In genomic region chr1:162206749-162207635, GRCh38 we compare ENCODE assay signal across 12 cellular contexts.
DNase-seq lines count a peak whose midpoint lies in the region; ATAC-seq and TF ChIP-seq lines count a peak whose summit lies in the region.
"Had no signal": no experiment of that assay in that cellular context is flagged by ENCODE, and none has a peak within 500 bp of the region (broad histone marks: within the 10 kb centered on the region; RNA-seq: fewer than 3 reads in every experiment).

No MANE protein-coding gene starts in this region.

- CTCF ChIA-PET in GM10248 (lab: Yijun Ruan, JAX) = no interaction called here

- POLR2A ChIA-PET in GM10248 (lab: Yijun Ruan, JAX) = no interaction called here

- peak; percentile 71 for DNase-seq in M059J (ENCODE audit: low read depth)
- peak; percentile 100 for DNase-seq in NCI-H69 (lab: John Stamatoyannopoulos, UW)
- DNase-seq in sigmoid colon = peak; percentile 71
- no peak for DNase-seq in NCI-H1048 (lab: John Stamatoyannopoulos, UW)
- no peak for DNase-seq in spleen
- DNase-seq in SHP77 (lab: John Stamatoyannopoulos, UW) = no peak
- DNase-seq in GM10248 (ENCODE audit: extremely low spot score) = no peak
- DNase-seq: MG63; stimulated activated naive CD8-positive, alpha-beta T cell treated with anti-CD3 and anti-CD28 coated beads, Interleukin-15, Interleukin-2, amounts not matched to agents 100 U/mL and 50 U/mL, for 24 hours had no signal

- H3K4me3 ChIP-seq in gastroesophageal sphincter (no peak overlapping the region), sigmoid colon (peak overlapping the region in 2 of 4 donors; percentile 7 to 10), spleen (no peak overlapping the region)
- H3K4me3 ChIP-seq: dorsolateral prefrontal cortex, MG63, skin epidermis had no signal

- intact Hi-C loops in sigmoid colon (cut with DNase I) (no loop called here), spleen (cut with DNase I; ENCODE audit: low total_unique reads) (no loop called here)

- TF ChIP-seq EP300 in gastroesophageal sphincter (IDR thresholded peaks at IDR 0.05) (no peak), sigmoid colon (IDR thresholded peaks at IDR 0.05) (no peak)

- H3K27ac ChIP-seq in gastroesophageal sphincter (peak overlapping the region; percentile 47 to 77 (median 66)), sigmoid colon (peak overlapping the region; percentile 59 to 80 (median 72)), spleen (no peak overlapping the region)
- H3K27ac ChIP-seq: skin epidermis had no signal

- peak in 1 of 4 experiments; percentile 9 for TF ChIP-seq CTCF in gastroesophageal sphincter (IDR thresholded peaks at IDR 0.05)
- TF ChIP-seq CTCF in sigmoid colon (IDR thresholded peaks at IDR 0.05) = peak in 1 of 4 experiments; percentile 18
- TF ChIP-seq CTCF in spleen (IDR thresholded peaks at IDR 0.05 in 8 of 11, conservative IDR thresholded peaks at IDR 0.05 in 3 of 11) = no peak
- TF ChIP-seq CTCF in GM10248 (IDR thresholded peaks at IDR 0.05; ENCODE audit: control extremely low read depth, extremely low read depth, low read depth, missing control alignments) = no peak

- whole genome bisulfite sequencing in gastroesophageal sphincter (ENCODE audit: low coverage in 1 of 2), 2 donors = 36 to 42% methylated on average over 6 to 12 of the region's 12 CpGs
- 10 to 52% methylated on average over 12 of the region's 12 CpGs for WGBS in sigmoid colon, 2 donors
- WGBS in spleen, 5 donors = 66 to 77% (median 69%) methylated on average over 12 of the region's 12 CpGs

- TF ChIP-seq POLR2A in gastroesophageal sphincter (IDR thresholded peaks at IDR 0.05) (no peak), sigmoid colon (IDR thresholded peaks at IDR 0.05) (no peak), spleen (IDR thresholded peaks at IDR 0.05) (no peak)

- H3K36me3 ChIP-seq in gastroesophageal sphincter (no peaks in the 10 kb centered on the region), sigmoid colon (no peaks in the 10 kb centered on the region), spleen (no peaks in the 10 kb centered on the region)
- H3K36me3 ChIP-seq: MG63 had no signal

- H3K9me3 ChIP-seq in gastroesophageal sphincter (no peaks in the 10 kb centered on the region), sigmoid colon (no peaks in the 10 kb centered on the region), spleen (no peaks in the 10 kb centered on the region)
- H3K9me3 ChIP-seq: MG63 had no signal

- H3K4me1 ChIP-seq in gastroesophageal sphincter (peaks cover 3 to 62% (median 4%) of the 10 kb centered on the region in 3 donors), sigmoid colon (peaks cover 0 to 78% (median 59%) of the 10 kb centered on the region in 4 donors), spleen (no peaks in the 10 kb centered on the region)

- ATAC-seq in gastroesophageal sphincter = no peak
- ATAC-seq: stimulated activated naive CD8-positive, alpha-beta T cell treated with anti-CD3 and anti-CD28 coated beads, Interleukin-15, Interleukin-2, amounts not matched to agents 100 U/mL and 50 U/mL, for 24 hours had no signal

- H3K27me3 ChIP-seq in gastroesophageal sphincter = no peaks in the 10 kb centered on the region
- H3K27me3 ChIP-seq in sigmoid colon = no peaks in the 10 kb centered on the region
- peaks cover 0 to 25% (median 0%) of the 10 kb centered on the region in 7 donors for H3K27me3 ChIP-seq in spleen (replicated peaks in 1 of 7)
- H3K27me3 ChIP-seq: dorsolateral prefrontal cortex had no signal

Comparison
In these comparisons a context has a peak if more than half of its experiments do, and no peak if none do; other contexts are left out.
1. DNase-seq: peak in M059J (single experiment), NCI-H69 (single experiment) and sigmoid colon (single experiment); none in NCI-H1048 (single experiment), spleen (single experiment), SHP77 (0 of 2) and GM10248 (single experiment).
2. H3K27ac ChIP-seq: peak in gastroesophageal sphincter (4 of 4) and sigmoid colon (4 of 4); none in spleen (0 of 8).